ENCODE assay signal across 29 cellular contexts in the genomic region with DNA sequence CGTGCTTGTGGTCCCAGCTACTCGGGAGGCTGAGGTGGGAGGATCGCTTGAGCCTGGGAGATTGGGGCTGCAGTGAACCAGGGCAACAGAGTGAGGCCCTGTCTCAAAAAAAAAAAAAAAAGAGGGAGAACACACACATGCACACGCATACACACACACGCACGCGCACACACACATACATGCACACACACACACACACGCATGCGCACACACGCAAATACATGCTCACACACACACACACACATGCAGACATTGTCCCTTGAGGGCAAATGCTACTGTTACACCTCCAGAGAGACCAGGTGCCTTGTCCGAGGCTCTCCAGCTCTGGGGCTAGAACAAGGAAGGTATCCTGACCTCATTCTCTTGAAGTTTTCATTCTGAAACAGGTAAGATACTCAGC.
"Had no signal": no experiment of that assay in that cellular context is flagged by ENCODE, and none has a peak within 500 bp of the region (broad histone marks: within the 10 kb centered on the region; RNA-seq: fewer than 3 reads in every experiment).

No MANE protein-coding gene starts in this region.

- H3K4me1 ChIP-seq: adrenal gland had no signal

- FAIRE-seq: endometrium, endothelial cell of umbilical vein had no signal

- ATAC-seq: activated CD4-positive, alpha-beta T cell treated with anti-CD3 and anti-CD28 coated beads for 36 hours; activated CD8-positive, alpha-beta memory T cell treated with anti-CD3 and anti-CD28 coated beads, Interleukin-2, amount 10 ng/mL, durations not matched to agents 7 days and 5 days; activated CD8-positive, alpha-beta T cell treated with anti-CD3 and anti-CD28 coated beads, Interleukin-2, amount 10 ng/mL, durations not matched to agents 7 days and 5 days; activated naive CD8-positive, alpha-beta T cell treated with anti-CD3 and anti-CD28 coated beads, Interleukin-2, amount 50 U/mL, for 24 hours; body of pancreas; gastroesophageal sphincter; T-helper 17 cell had no signal

- H3K36me3 ChIP-seq: adrenal gland, colonic mucosa, esophagus squamous epithelium, gastroesophageal sphincter had no signal

- H3K27me3 ChIP-seq: adrenal gland, body of pancreas, colonic mucosa, esophagus squamous epithelium, gastroesophageal sphincter had no signal

- DNase-seq: activated CD4-positive, alpha-beta memory T cell treated with anti-CD3 and anti-CD28 coated beads for 36 hours; activated CD4-positive, alpha-beta T cell treated with anti-CD3 and anti-CD28 coated beads for 36 hours; activated CD4-positive, alpha-beta T cell treated with anti-CD3 and anti-CD28 coated beads, Interleukin-2, amount 10 ng/mL, durations not matched to agents 24 days and 14 days; activated CD4-positive, CD25-positive, alpha-beta regulatory T cell; activated CD4-positive, CD25-positive, alpha-beta regulatory T cell treated with anti-CD3 and anti-CD28 coated beads, Interleukin-2, amount 50 U/mL, for 72 hours; activated CD8-positive, alpha-beta memory T cell treated with anti-CD3 and anti-CD28 coated beads, Interleukin-2, amount 10 ng/mL, durations not matched to agents 7 days and 5 days; activated CD8-positive, alpha-beta memory T cell treated with anti-CD3 and anti-CD28 coated beads, Interleukin-2, amount 50 U/mL, for 4 hours; activated CD8-positive, alpha-beta T cell treated with anti-CD3 and anti-CD28 coated beads, Interleukin-2, amount 10 ng/mL, durations not matched to agents 7 days and 5 days; activated effector memory CD4-positive, alpha-beta T cell treated with anti-CD3 and anti-CD28 coated beads, Interleukin-2, amount 50 U/mL, for 16 hours; activated naive CD4-positive, alpha-beta T cell treated with anti-CD3 and anti-CD28 coated beads for 36 hours; activated naive CD8-positive, alpha-beta T cell treated with anti-CD3 and anti-CD28 coated beads for 36 hours; activated naive CD8-positive, alpha-beta T cell treated with anti-CD3 and anti-CD28 coated beads, Interleukin-2, amount 50 U/mL, for 24 hours; activated T-cell treated with anti-CD3 and anti-CD28 coated beads, Interleukin-2, amount 50 U/mL, for 1 hour; activated T-cell treated with anti-CD3 and anti-CD28 coated beads, Interleukin-2, amount 50 U/mL, for 48 hours; adrenal gland; amygdala; aorta; body of pancreas; cerebellar nuclear complex; colonic mucosa; effector CD8-positive, alpha-beta T cell; esophagus squamous epithelium; foreskin melanocyte; T-helper 17 cell; T1000 had no signal

- H3K4me3 ChIP-seq: adrenal gland, body of pancreas, colonic mucosa, esophagus squamous epithelium, gastroesophageal sphincter had no signal

- H3K9me3 ChIP-seq: adrenal gland, body of pancreas, colonic mucosa, esophagus squamous epithelium, gastroesophageal sphincter had no signal

- H3K27ac ChIP-seq: adrenal gland, body of pancreas, colonic mucosa, epithelial cell of prostate, esophagus squamous epithelium, gastroesophageal sphincter had no signal
